14 cellular contexts compared by ENCODE assay signal in the genomic region with DNA sequence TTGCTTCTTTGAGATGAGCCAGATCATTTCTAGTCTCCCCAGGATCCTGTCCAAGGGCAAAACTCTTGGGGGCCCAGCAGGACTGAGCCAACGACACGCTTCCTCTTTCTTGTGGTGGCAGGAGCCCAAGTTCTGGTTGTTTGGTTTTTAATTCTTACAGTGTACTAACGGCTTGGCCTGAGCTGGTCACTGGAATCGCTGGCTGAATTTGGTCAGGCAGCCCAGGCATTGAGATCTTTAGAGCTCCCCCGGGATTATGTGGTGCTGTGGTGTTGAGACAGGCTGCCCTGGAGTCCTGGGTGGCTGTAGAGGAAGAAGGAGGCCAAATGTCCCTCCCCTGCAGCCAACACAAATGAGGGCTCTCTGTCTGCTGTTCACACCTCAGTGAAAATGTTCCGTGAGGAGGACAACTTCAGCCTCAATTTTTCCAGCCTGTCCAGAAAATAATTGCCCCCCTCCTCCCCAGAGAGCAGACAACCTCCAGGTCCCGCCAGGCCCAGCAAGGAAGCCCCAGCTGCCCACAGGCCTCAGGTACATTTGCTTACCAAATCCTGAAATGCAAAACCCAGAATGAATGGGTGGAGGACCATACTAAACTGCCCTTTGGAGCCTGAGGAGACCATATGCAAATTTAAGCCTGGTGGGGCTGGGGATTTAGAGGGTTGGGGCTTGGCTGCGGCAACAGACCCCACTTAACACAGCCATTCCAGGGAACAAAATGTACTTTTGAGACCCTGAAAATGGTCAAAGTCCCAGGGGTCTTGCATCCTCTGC. TPM values are rescaled to one million over a fixed set of nuclear protein-coding genes. Genes with fewer than 3 reads are reported as not detected.
A peak's percentile ranks its signal among the peaks of the same experiment; 100 is the strongest.
DNase-seq lines count a peak whose midpoint lies in the region; ATAC-seq, FAIRE-seq and TF ChIP-seq lines count a peak whose summit lies in the region.
"Had no signal": no experiment of that assay in that cellular context is flagged by ENCODE, and none has a peak within 500 bp of the region (broad histone marks: within the 10 kb centered on the region; RNA-seq: fewer than 3 reads in every experiment).

No MANE protein-coding gene starts in this region.

- POLR2A ChIA-PET in GM12878 (lab: Charles Lee) = interaction anchor here (0.6 to 1.8 kb wide), 5 partner anchors 21 to 183 kb away, joined by 3 to 6 read pairs (median 3); no protein-coding TSS in a partner anchor
- POLR2A ChIA-PET in RWPE1 (lab: Yijun Ruan, JAX; ENCODE audit: low non-redundant PET) = no interaction called here

- no TSS peak for BruUV-seq in GM12878 (replicated peaks; lab: Mats Ljungman, UMichigan)

- H3K79me2 ChIP-seq in GM12878 (ENCODE audit: control insufficient read depth, insufficient read depth, low read length) = no peaks in the 10 kb centered on the region

- H3K9ac ChIP-seq in GM12878 (ENCODE audit: control insufficient read depth, insufficient read depth, low read length) = no peak overlapping the region

- H3K27me3 ChIP-seq in left ventricle myocardium inferior (ENCODE audit: low read depth) (peaks cover 65% of the 10 kb centered on the region), GM12878 (replicated peaks in 1 of 2; ENCODE audit: control insufficient read depth in 2 of 2, insufficient read depth in 2 of 2, low read length in 1 of 2) (no peaks in the 10 kb centered on the region), tibial artery (no peaks in the 10 kb centered on the region)
- H3K27me3 ChIP-seq: cardiac muscle cell had no signal

- H3K4me1 ChIP-seq in left ventricle myocardium inferior (no peaks in the 10 kb centered on the region), GM12878 (ENCODE audit: control insufficient read depth, insufficient read depth, low read length) (peaks cover 22% of the 10 kb centered on the region), tibial artery (peaks cover 0 to 16% (median 10%) of the 10 kb centered on the region in 4 donors)

- H3K36me3 ChIP-seq in left ventricle myocardium inferior (no peaks in the 10 kb centered on the region), GM12878 (ENCODE audit: control insufficient read depth in 2 of 2, insufficient read depth in 2 of 2, low read length in 1 of 2) (no peaks in the 10 kb centered on the region), tibial artery (no peaks in the 10 kb centered on the region)
- H3K36me3 ChIP-seq: cardiac muscle cell had no signal

- no peaks in the 10 kb centered on the region for H4K20me1 ChIP-seq in GM12878 (ENCODE audit: control insufficient read depth, insufficient read depth)

- no peak for TF ChIP-seq CTCF in left ventricle myocardium inferior (IDR thresholded peaks at IDR 0.05; ENCODE audit: borderline replicate concordance)
- no peak for TF ChIP-seq CTCF in NB4 (IDR thresholded peaks at IDR 0.05; ENCODE audit: low read depth, low read length)
- TF ChIP-seq CTCF in GM12878 (IDR thresholded peaks at IDR 0.05 in 2 of 3, conservative IDR thresholded peaks at IDR 0.05 in 1 of 3; ENCODE audit: control insufficient read depth in 2 of 3, extremely low read depth in 1 of 3, insufficient read depth in 1 of 3, low read depth in 3 of 3, low read length in 3 of 3) = no peak
- no peak for TF ChIP-seq CTCF in tibial artery (IDR thresholded peaks at IDR 0.05)
- TF ChIP-seq CTCF in RWPE1 (conservative IDR thresholded peaks at IDR 0.05; ENCODE audit: low read depth) = no peak

- no peak overlapping the region for H3K27ac ChIP-seq in left ventricle myocardium inferior (replicated peaks)
- peak overlapping the region; percentile 40; the same call in 1 of the 2 replicates for H3K27ac ChIP-seq in GM12878 (ENCODE audit: control insufficient read depth, insufficient read depth)
- H3K27ac ChIP-seq in tibial artery = peak overlapping the region; percentile 48 to 67
- no peak overlapping the region for H3K27ac ChIP-seq in RWPE1
- H3K27ac ChIP-seq: cardiac muscle cell had no signal

- SMC1A ChIA-PET in GM12878 (lab: Charles Lee; ENCODE audit: uncharacterized antibody, unreplicated experiment) = interaction anchor here (1.0 to 6.1 kb wide), 6 partner anchors 9 to 47 kb away, joined by 3 to 41 read pairs (median 5); a partner anchor contains a TSS

- no peak for TF ChIP-seq RAD21 in GM12878 (IDR thresholded peaks at IDR 0.05; ENCODE audit: insufficient read depth, low read depth, low read length)

- CTCF ChIA-PET in GM12878 (lab: Yijun Ruan, JAX) (interaction anchor here (0.9 to 3.8 kb wide), 6 partner anchors 10 to 192 kb away, joined by 3 to 31 read pairs (median 4); no protein-coding TSS in a partner anchor), RWPE1 (lab: Yijun Ruan, JAX) (interaction anchor here (0.6 to 0.9 kb wide), 3 partner anchors 35 to 103 kb away, joined by 3 to 4 read pairs (median 3); no protein-coding TSS in a partner anchor)

- H3K9me3 ChIP-seq in left ventricle myocardium inferior (replicated peaks) (no peaks in the 10 kb centered on the region), GM12878 (replicated peaks; ENCODE audit: control insufficient read depth, insufficient read depth, low read length) (no peaks in the 10 kb centered on the region; the same call in 2 of the 3 replicates), tibial artery (no peaks in the 10 kb centered on the region)

- TF ChIP-seq POLR2A in NB4 (IDR thresholded peaks at IDR 0.05; ENCODE audit: extremely low read depth, insufficient read length) (no peak), GM12878 (IDR thresholded peaks at IDR 0.05; ENCODE audit: low read depth, low read length) (no peak)

- no peak for TF ChIP-seq EP300 in GM12878 (IDR thresholded peaks at IDR 0.05; ENCODE audit: borderline replicate concordance in 1 of 2, control insufficient read depth in 1 of 2, low read depth in 2 of 2, low read length in 2 of 2)

- H3K4me2 ChIP-seq in GM12878 (ENCODE audit: control insufficient read depth, insufficient read depth) = peak overlapping the region; percentile 58

- H3K4me3 ChIP-seq in left ventricle myocardium inferior (no peak overlapping the region), NB4 (ENCODE audit: low read depth, low read length) (peak overlapping the region; percentile 18), GM12878 (no peak overlapping the region; the same call in 1 of the 2 replicates), tibial artery (no peak overlapping the region)
- H3K4me3 ChIP-seq: cardiac muscle cell had no signal

- H2AFZ ChIP-seq in GM12878 (ENCODE audit: control insufficient read depth, low read depth, low read length) = peak overlapping the region; percentile 49

- intact Hi-C loops in Right ventricle myocardium inferior (cut with DNase I) = no loop called here
- intact Hi-C loops in left ventricle myocardium inferior (cut with micrococcal nuclease) = no loop called here
- intact Hi-C loops in GM12878 (cut with micrococcal nuclease; ENCODE audit: unreplicated experiment) = no loop called here
- intact Hi-C loops in tibial artery (cut with DNase I; ENCODE audit: low total_unique reads) = no loop called here

- RAD21 ChIA-PET in GM12878 (lab: Charles Lee; ENCODE audit: unreplicated experiment) = interaction anchor here (0.6 to 3.3 kb wide), 6 partner anchors 10 to 791 kb away, joined by 3 to 19 read pairs (median 6); a partner anchor contains a TSS

- in situ Hi-C loops in GM12878 (cut with MboI) = no loop called here

- ATAC-seq in Right ventricle myocardium inferior (peak; percentile 42), GM12878 (peak; percentile 90)
- ATAC-seq: activated T-helper 17 cell treated with anti-CD3 and anti-CD28 coated beads, Interleukin-2, amount 50 U/mL, for 72 hours had no signal

- 12% methylated on average over 8 of the region's 8 CpGs for WGBS in GM12878 (ENCODE audit: insufficient coverage, insufficient replicate concordance, low lambda C conversion rate, missing lambda C conversion rate)

- no peak for FAIRE-seq in GM12878 (lab: Jason Lieb, UNC)

- DNase-seq in Right ventricle myocardium inferior (ENCODE audit: missing footprints) = no peak
- no peak for DNase-seq in left ventricle myocardium inferior
- peak; percentile 98 for DNase-seq in NB4 (ENCODE audit: low read depth)
- DNase-seq in GM12878 (ENCODE audit: low read depth, low spot score) = peak; percentile 19
- DNase-seq in tibial artery = peak; percentile 49 to 82
- DNase-seq in RWPE1 (ENCODE audit: low spot score) = no peak
- no peak for DNase-seq in NCI-H2029 (lab: John Stamatoyannopoulos, UW)
- no peak for DNase-seq in NCI-H1930 (lab: John Stamatoyannopoulos, UW)
- DNase-seq: activated CD4-positive, CD25-positive, alpha-beta regulatory T cell treated with anti-CD3 and anti-CD28 coated beads, Interleukin-2, amount 50 U/mL, for 72 hours; NCI-H1694; stimulated activated CD4-positive, alpha-beta T cell treated with anti-CD3 and anti-CD28 coated beads, Interleukin-12 subunit alpha, Interleukin-12 subunit beta, amount 100 ng/mL, for 4 hours had no signal

RNA-seq across cellular contexts. Expression of a gene that starts 23.6 kb away (rescaled TPM):
- total RNA-seq in Right ventricle myocardium inferior = not detected
- total RNA-seq in left ventricle myocardium inferior = not detected
- total RNA-seq in GM12878 (2013; cell fraction: nucleolus; rRNA removed) = 0.48 and 0.86 TPM in 2 replicates
- 0.05 and 0.06 TPM in 2 replicates for total RNA-seq in GM12878 (2014; rRNA removed)
- 0.04 and 0.09 TPM in 2 replicates for total RNA-seq in GM12878 (2014; rRNA removed; fragmentation: Illumina TruSeq; extraction: Trizol)
- 0.08 and 0.13 TPM in 2 replicates for total RNA-seq in GM12878 (2021)
- polyA plus RNA-seq in GM12878 (2011; ENCODE audit: low read depth) = 0.08 TPM
- polyA plus RNA-seq in GM12878 (2011; rRNA removed) = 0.36 and 0.68 TPM in 2 replicates
- polyA plus RNA-seq in GM12878 (2011; cell fraction: cytosol; rRNA removed) = 0.35 and 0.40 TPM in 2 replicates
- polyA plus RNA-seq in GM12878 (2011; cell fraction: nucleus; rRNA removed) = 0.23 and 0.40 TPM in 2 replicates
- 0.12 and 0.13 TPM in 2 replicates for polyA plus RNA-seq in GM12878 (2012)
- polyA plus RNA-seq in GM12878 (2014; fragmentation: Illumina TruSeq; extraction: Trizol) = 0.09 and 0.16 TPM in 2 replicates
- under 1 TPM in 1 of 2 experiments, not detected in 1; 0.02 TPM for polyA plus RNA-seq in GM12878 (2014; fragmentation: Nextera tagmentation; extraction: Ambion mirVana)
- 0.03 and 0.04 TPM in 2 replicates for polyA plus RNA-seq in GM12878 (2014; rRNA removed)
- polyA plus RNA-seq in GM12878 (2016; fragmentation: Nextera tagmentation; extraction: Ambion mirVana) = under 1 TPM in 1 of 2 experiments, not detected in 1; 0.04 TPM
- 0.21 and 0.29 TPM in 2 replicates for polyA minus RNA-seq in GM12878 (2011; rRNA and poly(A)+ RNA removed)
- polyA minus RNA-seq in GM12878 (2011; cell fraction: cytosol; rRNA and poly(A)+ RNA removed) = not detected in 2 replicates
- 0.10 and 0.12 TPM in 2 replicates for polyA minus RNA-seq in GM12878 (2011; cell fraction: nucleus; rRNA and poly(A)+ RNA removed)
- total RNA-seq: A172; activated T-helper 17 cell treated with anti-CD3 and anti-CD28 coated beads, Interleukin-2, amount 50 U/mL, for 72 hours had no signal
- polyA plus RNA-seq: cardiac muscle cell had no signal

RNA-seq across cellular contexts. Expression of a gene that starts 43.2 kb away (rescaled TPM):
- total RNA-seq in Right ventricle myocardium inferior (not detected), left ventricle myocardium inferior (not detected), GM12878 (2014; rRNA removed) (not detected in 2 replicates), GM12878 (2014; rRNA removed; fragmentation: Illumina TruSeq; extraction: Trizol) (not detected in 2 replicates), GM12878 (2021) (not detected in 2 replicates)
- total RNA-seq in GM12878 (2013; cell fraction: nucleolus; rRNA removed) = 0.20 TPM in 1 of 2 replicates, not detected in the other
- not detected for polyA plus RNA-seq in GM12878 (2011; ENCODE audit: low read depth)
- polyA plus RNA-seq in GM12878 (2011; rRNA removed) (not detected in 2 replicates), GM12878 (2014; fragmentation: Illumina TruSeq; extraction: Trizol) (0.04 TPM in 1 of 2 replicates, not detected in the other), GM12878 (2014; fragmentation: Nextera tagmentation; extraction: Ambion mirVana) (not detected), GM12878 (2014; rRNA removed) (not detected in 2 replicates), GM12878 (2016; fragmentation: Nextera tagmentation; extraction: Ambion mirVana) (not detected)
- not detected in 2 replicates for polyA plus RNA-seq in GM12878 (2011; cell fraction: cytosol; rRNA removed)
- polyA plus RNA-seq in GM12878 (2011; cell fraction: nucleus; rRNA removed) = 0.07 TPM in 1 of 2 replicates, not detected in the other
- not detected in 2 replicates for polyA plus RNA-seq in GM12878 (2012)
- polyA minus RNA-seq in GM12878 (2011; rRNA and poly(A)+ RNA removed) = 0.22 TPM in 1 of 2 replicates, not detected in the other
- polyA minus RNA-seq in GM12878 (2011; cell fraction: cytosol; rRNA and poly(A)+ RNA removed) = not detected in 2 replicates
- not detected in 2 replicates for polyA minus RNA-seq in GM12878 (2011; cell fraction: nucleus; rRNA and poly(A)+ RNA removed)
- total RNA-seq: A172; activated T-helper 17 cell treated with anti-CD3 and anti-CD28 coated beads, Interleukin-2, amount 50 U/mL, for 72 hours; cardiac muscle cell had no signal
- polyA plus RNA-seq: cardiac muscle cell had no signal

Comparison
In these comparisons a context has a peak if more than half of its experiments do, and no peak if none do; other contexts are left out.
1. DNase-seq: peak in NB4 (single experiment), GM12878 (single experiment) and tibial artery (2 of 2); none in Right ventricle myocardium inferior (single experiment), left ventricle myocardium inferior (single experiment), RWPE1 (single experiment), NCI-H2029 (single experiment) and NCI-H1930 (0 of 2).
2. H3K27ac ChIP-seq: peak in GM12878 (single experiment) and tibial artery (2 of 2); none in left ventricle myocardium inferior (single experiment) and RWPE1 (single experiment).